In genomic region chr19:18776288-18776594, GRCh38 we compare ENCODE assay signal across 19 cellular contexts. TPM values are rescaled to one million over a fixed set of nuclear protein-coding genes. Genes with fewer than 3 reads are reported as not detected.
DNase-seq lines count a peak whose midpoint lies in the region; ATAC-seq, FAIRE-seq and TF ChIP-seq lines count a peak whose summit lies in the region.
"Had no signal": no experiment of that assay in that cellular context is flagged by ENCODE, and none has a peak within 500 bp of the region (broad histone marks: within the 10 kb centered on the region; RNA-seq: fewer than 3 reads in every experiment).

No MANE protein-coding gene starts in this region.

- H3K27ac ChIP-seq in left lung: no peak overlapping the region
- no peak overlapping the region for H3K27ac ChIP-seq in CD4-positive, alpha-beta T cell (ENCODE audit: low read depth, low read length)
- H3K27ac ChIP-seq: KMS-11 had no signal

- ATAC-seq in left lung (peak; percentile 7), GM18907 (IDR thresholded peaks at IDR 0.05; ENCODE audit: unreplicated experiment) (no peak)
- ATAC-seq in activated T-cell treated with anti-CD3 and anti-CD28 coated beads, Interleukin-2, amount 50 U/mL, for 4 hours: no peak
- no peak for ATAC-seq in CD4-positive, alpha-beta T cell (ENCODE audit: poor library complexity)

- FAIRE-seq in HTR-8/SVneo (lab: Jason Lieb, UNC) (no peak), bronchial epithelial cell (lab: Jason Lieb, UNC) (no peak)

- H3K9me3 Mint-ChIP-seq in activated T-cell treated with anti-CD3 and anti-CD28 coated beads, Interleukin-2, amount 50 U/mL, for 4 hours: no peaks in the 10 kb centered on the region
- no peaks in the 10 kb centered on the region for H3K9me3 Mint-ChIP-seq in CD4-positive, alpha-beta T cell
- H3K9me3 Mint-ChIP-seq: activated naive CD4-positive, alpha-beta T cell treated with anti-CD3 and anti-CD28 coated beads for 36 hours; memory B cell; stimulated activated naive CD8-positive, alpha-beta T cell treated with anti-CD3 and anti-CD28 coated beads, Interleukin-15, Interleukin-2, amounts not matched to agents 100 ng/mL and 50 ng/mL, for 24 hours; T-helper 1 cell treated with Interleukin-12 subunit alpha and Interleukin-12 subunit beta and Interleukin-4 antibody, amounts not matched to agents 30 μg/mL and 1 μg/mL, for 36 hours had no signal

- POLR2A ChIA-PET in CD4-positive, alpha-beta T cell (lab: Charles Lee): no interaction called here

- H3K4me3 ChIP-seq in bronchial epithelial cell (ENCODE audit: low read depth, low read length) (no peak overlapping the region), left lung (no peak overlapping the region)

- no peaks in the 10 kb centered on the region for H3K4me1 Mint-ChIP-seq in activated T-cell treated with anti-CD3 and anti-CD28 coated beads, Interleukin-2, amount 50 U/mL, for 4 hours (ENCODE audit: low read depth)
- no peaks in the 10 kb centered on the region for H3K4me1 Mint-ChIP-seq in CD4-positive, alpha-beta T cell (ENCODE audit: low read depth)
- H3K4me1 Mint-ChIP-seq: memory B cell had no signal

- DNase-seq in AG20443 (ENCODE audit: low spot score): peak; percentile 77
- peak; percentile 76 for DNase-seq in HTR-8/SVneo (ENCODE audit: insufficient read length, low spot score)
- DNase-seq in bronchial epithelial cell (ENCODE audit: low read depth): peak; percentile 37
- no peak for DNase-seq in left lung
- no peak for DNase-seq in activated T-cell treated with anti-CD3 and anti-CD28 coated beads, Interleukin-2, amount 50 U/mL, for 4 hours
- DNase-seq in activated T-cell treated with anti-CD3 and anti-CD28 coated beads, Interleukin-2, amount 50 U/mL, for 48 hours: no peak
- DNase-seq in CD4-positive, alpha-beta T cell: no peak
- DNase-seq: activated CD4-positive, alpha-beta T cell treated with anti-CD3 and anti-CD28 coated beads, Interleukin-2, amount 50 U/mL, for 48 hours; activated naive CD4-positive, alpha-beta T cell treated with anti-CD3 and anti-CD28 coated beads for 36 hours; DMS153; hippocampal formation; posterior cingulate gyrus; stimulated activated CD4-positive, alpha-beta T cell treated with anti-CD3 and anti-CD28 coated beads, Interleukin-4, amount 100 ng/mL, for 4 hours had no signal

- TF ChIP-seq CTCF in bronchial epithelial cell (IDR thresholded peaks at IDR 0.05; ENCODE audit: insufficient read depth, low read length, severe bottlenecking): peak; percentile 8
- no peak for TF ChIP-seq CTCF in left lung (IDR thresholded peaks at IDR 0.05)
- TF ChIP-seq CTCF in CD4-positive, alpha-beta T cell (IDR thresholded peaks at IDR 0.05): no peak

- H3K27me3 Mint-ChIP-seq in activated T-cell treated with anti-CD3 and anti-CD28 coated beads, Interleukin-2, amount 50 U/mL, for 4 hours (ENCODE audit: low read depth): no peaks in the 10 kb centered on the region
- no peaks in the 10 kb centered on the region for H3K27me3 Mint-ChIP-seq in CD4-positive, alpha-beta T cell
- H3K27me3 Mint-ChIP-seq: memory B cell; stimulated activated naive CD8-positive, alpha-beta T cell treated with anti-CD3 and anti-CD28 coated beads, Interleukin-15, Interleukin-2, amounts not matched to agents 100 ng/mL and 50 ng/mL, for 24 hours had no signal

- intact Hi-C loops in left lung (cut with DNase I): no loop called here
- intact Hi-C loops in CD4-positive, alpha-beta T cell (cut with DNase I, micrococcal nuclease): no loop called here

- no peaks in the 10 kb centered on the region for H3K36me3 Mint-ChIP-seq in activated T-cell treated with anti-CD3 and anti-CD28 coated beads, Interleukin-2, amount 50 U/mL, for 4 hours (ENCODE audit: insufficient read depth)
- no peaks in the 10 kb centered on the region for H3K36me3 Mint-ChIP-seq in CD4-positive, alpha-beta T cell (ENCODE audit: low read depth)

- CTCF ChIA-PET in CD4-positive, alpha-beta T cell (lab: Charles Lee): no interaction called here

- H3K27me3 ChIP-seq in bronchial epithelial cell (ENCODE audit: control insufficient read depth, insufficient read depth, low read length) (no peaks in the 10 kb centered on the region), left lung (peaks cover 0 to 39% of the 10 kb centered on the region in 2 donors)
- H3K27me3 ChIP-seq in CD4-positive, alpha-beta T cell (ENCODE audit: control insufficient read depth, insufficient read depth, low read length): no peaks in the 10 kb centered on the region

- no peaks in the 10 kb centered on the region for H3K9me3 ChIP-seq in left lung
- no peaks in the 10 kb centered on the region for H3K9me3 ChIP-seq in CD4-positive, alpha-beta T cell (ENCODE audit: control insufficient read depth, low read length)

- no peak overlapping the region for H3K4me3 Mint-ChIP-seq in activated T-cell treated with anti-CD3 and anti-CD28 coated beads, Interleukin-2, amount 50 U/mL, for 4 hours
- no peak overlapping the region for H3K4me3 Mint-ChIP-seq in CD4-positive, alpha-beta T cell
- H3K4me3 Mint-ChIP-seq: activated naive CD4-positive, alpha-beta T cell treated with anti-CD3 and anti-CD28 coated beads for 36 hours; memory B cell; stimulated activated naive CD8-positive, alpha-beta T cell treated with anti-CD3 and anti-CD28 coated beads, Interleukin-15, Interleukin-2, amounts not matched to agents 100 ng/mL and 50 ng/mL, for 24 hours; T-helper 1 cell treated with Interleukin-12 subunit alpha and Interleukin-12 subunit beta and Interleukin-4 antibody, amounts not matched to agents 30 μg/mL and 1 μg/mL, for 36 hours had no signal

- H3K36me3 ChIP-seq in bronchial epithelial cell (ENCODE audit: control insufficient read depth, insufficient read depth, low read length) (no peaks in the 10 kb centered on the region), left lung (peaks cover 0 to 4% of the 10 kb centered on the region in 2 donors)

- no peaks in the 10 kb centered on the region for H3K4me1 ChIP-seq in left lung

- H3K27ac Mint-ChIP-seq in CD4-positive, alpha-beta T cell: no peak overlapping the region
- H3K27ac Mint-ChIP-seq: activated naive CD4-positive, alpha-beta T cell treated with anti-CD3 and anti-CD28 coated beads for 36 hours; memory B cell; stimulated activated naive CD8-positive, alpha-beta T cell treated with anti-CD3 and anti-CD28 coated beads, Interleukin-15, Interleukin-2, amounts not matched to agents 100 ng/mL and 50 ng/mL, for 24 hours; T-helper 1 cell treated with Interleukin-12 subunit alpha and Interleukin-12 subunit beta and Interleukin-4 antibody, amounts not matched to agents 30 μg/mL and 1 μg/mL, for 36 hours had no signal

RNA-seq across cellular contexts. Expression of gene COMP, which starts 14.9 kb away (rescaled TPM):
- total RNA-seq in bronchial epithelial cell (not detected in 2 replicates), left lung (10 to 100 TPM in 1 of 2 donors, 1 to 10 TPM in 1; 1.9 to 47.7 TPM)
- total RNA-seq in activated T-cell treated with anti-CD3 and anti-CD28 coated beads, Interleukin-2, amount 50 U/mL, for 4 hours: not detected
- not detected for total RNA-seq in CD4-positive, alpha-beta T cell
- total RNA-seq: activated naive CD4-positive, alpha-beta T cell treated with anti-CD3 and anti-CD28 coated beads for 36 hours; dermis microvascular lymphatic vessel endothelial cell had no signal

RNA-seq across cellular contexts. Expression of gene UPF1, which starts 55.5 kb away (rescaled TPM):
- total RNA-seq in bronchial epithelial cell (80.9 and 82.9 TPM in 2 replicates), left lung (10 to 100 TPM; 66.9 to 80.9 TPM)
- total RNA-seq in activated T-cell treated with anti-CD3 and anti-CD28 coated beads, Interleukin-2, amount 50 U/mL, for 4 hours: 100 to 1,000 TPM; 116 to 123 (median 118) TPM
- 100 to 1,000 TPM; 146 to 150 TPM for total RNA-seq in CD4-positive, alpha-beta T cell

Comparison
In these comparisons a context has a peak if more than half of its experiments do, and no peak if none do; other contexts are left out.
1. DNase-seq: peak in AG20443 (single experiment), HTR-8/SVneo (single experiment) and bronchial epithelial cell (single experiment); none in left lung (0 of 2), activated T-cell treated with anti-CD3 and anti-CD28 coated beads, Interleukin-2, amount 50 U/mL, for 4 hours (single experiment), activated T-cell treated with anti-CD3 and anti-CD28 coated beads, Interleukin-2, amount 50 U/mL, for 48 hours (0 of 2) and CD4-positive, alpha-beta T cell (0 of 10).